In the genomic region with DNA sequence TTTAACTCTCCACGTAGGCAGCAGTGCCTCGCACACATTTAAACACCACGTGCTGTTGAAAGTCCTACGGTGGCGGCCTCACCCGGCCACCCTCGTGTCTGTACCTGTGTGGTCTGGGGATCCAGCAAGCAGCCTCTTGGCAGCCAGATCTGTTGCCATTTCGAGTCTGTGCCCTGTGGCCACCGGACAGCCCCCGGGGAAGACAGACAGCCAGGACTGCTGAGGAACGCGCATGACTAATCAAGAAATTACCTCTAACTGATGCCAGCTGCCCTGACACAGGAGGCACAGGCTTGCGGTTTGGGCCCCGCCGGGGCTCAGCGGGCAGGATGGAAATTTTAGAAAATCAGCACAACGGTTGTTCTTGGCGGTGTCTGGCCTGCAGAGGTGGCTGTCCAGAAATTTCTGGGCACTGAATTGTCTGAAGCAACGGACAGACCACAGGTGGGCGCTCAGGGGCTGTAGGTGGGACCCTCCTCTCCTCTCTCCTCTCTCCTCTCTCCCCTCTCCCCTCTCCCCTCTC, we compare ENCODE assay signal across 8 cellular contexts. TPM values are rescaled to one million over a fixed set of nuclear protein-coding genes. Genes with fewer than 3 reads are reported as not detected.
DNase-seq lines count a peak whose midpoint lies in the region; TF ChIP-seq lines count a peak whose summit lies in the region.

No MANE protein-coding gene starts in this region.

- H3K27ac Mint-ChIP-seq in activated CD4-positive, alpha-beta memory T cell treated with anti-CD3 and anti-CD28 coated beads for 36 hours: peak overlapping the region; percentile 91

- no peak overlapping the region for H3K27ac ChIP-seq in epithelial cell of prostate

- intact Hi-C loops in activated CD4-positive, alpha-beta memory T cell treated with anti-CD3 and anti-CD28 coated beads for 36 hours (cut with micrococcal nuclease): loop anchor here (2.0 kb wide), 1 partner anchor 14 kb away; no protein-coding TSS in a partner anchor

- H3K4me1 Mint-ChIP-seq in activated CD4-positive, alpha-beta memory T cell treated with anti-CD3 and anti-CD28 coated beads for 36 hours (ENCODE audit: low read depth): peaks cover 89% of the 10 kb centered on the region

- H3K36me3 Mint-ChIP-seq in activated CD4-positive, alpha-beta memory T cell treated with anti-CD3 and anti-CD28 coated beads for 36 hours: peaks cover 43% of the 10 kb centered on the region

- peaks cover 3% of the 10 kb centered on the region for H3K9me3 Mint-ChIP-seq in activated CD4-positive, alpha-beta memory T cell treated with anti-CD3 and anti-CD28 coated beads for 36 hours

- H3K4me3 Mint-ChIP-seq in activated CD4-positive, alpha-beta memory T cell treated with anti-CD3 and anti-CD28 coated beads for 36 hours: peak overlapping the region; percentile 64

- POLR2A ChIA-PET in activated CD4-positive, alpha-beta memory T cell treated with anti-CD3 and anti-CD28 coated beads for 36 hours (lab: Charles Lee): no interaction called here

- CTCF ChIA-PET in activated CD4-positive, alpha-beta memory T cell treated with anti-CD3 and anti-CD28 coated beads for 36 hours (lab: Charles Lee): no interaction called here

- peak; percentile 66 for TF ChIP-seq CTCF in GM12872 (IDR thresholded peaks at IDR 0.05; ENCODE audit: insufficient read depth, low read depth, low read length)

- H3K27me3 Mint-ChIP-seq in activated CD4-positive, alpha-beta memory T cell treated with anti-CD3 and anti-CD28 coated beads for 36 hours: no peaks in the 10 kb centered on the region

- peak; percentile 58 for DNase-seq in GOT3 (lab: John Stamatoyannopoulos, UW)
- peak; percentile 86 for DNase-seq in MV-4-11 (lab: John Stamatoyannopoulos, UW)
- peak; percentile 93 for DNase-seq in activated CD4-positive, alpha-beta memory T cell treated with anti-CD3 and anti-CD28 coated beads for 36 hours
- peak; percentile 5 for DNase-seq in epithelial cell of prostate (ENCODE audit: low read depth, low spot score)
- DNase-seq in stimulated activated CD4-positive, alpha-beta T cell treated with anti-CD3 and anti-CD28 coated beads, TNF-alpha, amount 100 ng/mL, for 48 hours (ENCODE audit: low read depth in 3 of 3): peak; percentile 47 to 63 (median 54)
- DNase-seq in iPS-NIHi7 (ENCODE audit: extremely low spot score): no peak
- DNase-seq in HCEC 1CT: no peak

RNA-seq across cellular contexts. Expression of a gene that starts 15.6 kb away (rescaled TPM):
- total RNA-seq in activated CD4-positive, alpha-beta memory T cell treated with anti-CD3 and anti-CD28 coated beads for 36 hours: 10 to 100 TPM; 65.2 to 67.4 TPM

Comparison
In these comparisons a context has a peak if more than half of its experiments do, and no peak if none do; other contexts are left out.
1. DNase-seq: peak in GOT3 (single experiment), MV-4-11 (single experiment), activated CD4-positive, alpha-beta memory T cell treated with anti-CD3 and anti-CD28 coated beads for 36 hours (single experiment), epithelial cell of prostate (single experiment) and stimulated activated CD4-positive, alpha-beta T cell treated with anti-CD3 and anti-CD28 coated beads, TNF-alpha, amount 100 ng/mL, for 48 hours (3 of 3); none in iPS-NIHi7 (single experiment) and HCEC 1CT (single experiment).